8 cellular contexts compared by ENCODE assay signal in the genomic region with DNA sequence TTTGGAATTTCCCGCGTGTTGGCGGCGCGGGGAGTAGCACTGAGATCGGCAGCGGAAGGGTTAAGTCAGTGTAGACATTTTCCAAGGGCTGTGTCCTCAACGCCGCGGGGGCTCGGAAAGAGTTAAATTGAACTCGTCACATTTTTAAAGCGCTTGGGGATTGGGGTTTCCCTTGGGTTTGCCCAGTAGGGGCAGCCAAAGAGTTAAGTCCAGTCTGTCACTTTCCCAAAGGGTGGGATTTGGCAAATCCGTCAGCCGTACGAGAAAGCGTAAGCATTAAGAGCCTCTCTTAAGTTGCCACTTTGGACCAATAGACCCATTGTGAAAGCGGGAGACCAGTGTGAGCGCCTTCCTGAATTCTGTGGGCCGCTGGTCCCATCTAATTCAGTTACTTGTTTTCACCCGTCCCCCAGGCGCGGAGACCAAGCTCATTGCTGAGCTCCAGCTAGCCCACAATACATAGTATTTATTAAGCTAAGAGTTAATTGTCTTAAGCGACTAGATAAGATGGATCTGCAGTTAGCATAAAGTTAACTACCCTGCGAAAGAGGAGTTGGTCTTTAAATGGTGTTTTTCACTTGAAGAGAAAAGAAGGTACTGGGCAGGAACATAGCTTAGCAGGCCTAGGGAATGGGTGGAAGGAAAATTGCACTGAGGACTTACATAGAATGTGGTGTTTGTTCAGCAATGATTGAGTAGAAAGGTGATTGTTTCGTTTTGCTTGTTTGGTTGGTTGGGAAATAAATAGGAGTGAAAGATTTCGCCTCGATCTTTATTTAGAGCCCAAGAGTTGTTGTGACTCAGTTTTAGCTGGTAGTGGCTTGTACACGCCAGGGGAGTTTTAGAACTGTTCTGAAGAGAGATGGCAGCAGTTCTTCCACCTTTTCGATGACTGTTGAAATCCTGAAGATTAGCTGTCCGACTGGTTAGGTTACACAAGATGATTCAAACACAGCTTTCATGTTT. TPM values are rescaled to one million over a fixed set of nuclear protein-coding genes. Genes with fewer than 3 reads are reported as not detected.
DNase-seq lines count a peak whose midpoint lies in the region; ATAC-seq, FAIRE-seq and TF ChIP-seq lines count a peak whose summit lies in the region.

No MANE protein-coding gene starts in this region.

- H3K4me3 ChIP-seq in BE2C (ENCODE audit: low read depth, low read length) (peak overlapping the region; percentile 84), keratinocyte (ENCODE audit: control insufficient read depth in 2 of 3, extremely low read depth in 1 of 3, insufficient read depth in 2 of 3, low read depth in 1 of 3, low read length in 3 of 3) (peak overlapping the region; percentile 89 to 100 (median 91))

- H3K79me2 ChIP-seq in keratinocyte (ENCODE audit: control insufficient read depth, insufficient read depth, low read length): peaks cover 59% of the 10 kb centered on the region

- peak overlapping the region; percentile 93 for H3K4me2 ChIP-seq in keratinocyte (ENCODE audit: control insufficient read depth, extremely low read depth, insufficient read depth, low read depth, low read length)

- H3K36me3 ChIP-seq in BE2C: no peaks in the 10 kb centered on the region
- no peaks in the 10 kb centered on the region for H3K36me3 ChIP-seq in keratinocyte (ENCODE audit: control insufficient read depth in 2 of 2, extremely low read depth in 1 of 2, insufficient read depth in 2 of 2, low read length in 2 of 2)

- dilution Hi-C loops in keratinocyte (cut with MboI; ENCODE audit: extremely low pct_ligation_motif_present, low sequenced_read_pairs): no loop called here

- H3K9ac ChIP-seq in keratinocyte (ENCODE audit: control insufficient read depth, extremely low read depth, insufficient read depth, low read length): peak overlapping the region; percentile 99

- H3K9me1 ChIP-seq in keratinocyte (ENCODE audit: control insufficient read depth, extremely low read depth, insufficient read depth, low read length): no peaks in the 10 kb centered on the region

- TF ChIP-seq CTCF in BE2C (IDR thresholded peaks at IDR 0.05; ENCODE audit: low read depth, low read length): no peak
- TF ChIP-seq CTCF in keratinocyte (optimal IDR thresholded peaks at IDR 0.05 in 1 of 3, IDR thresholded peaks at IDR 0.05 in 1 of 3, conservative IDR thresholded peaks at IDR 0.05 in 1 of 3; ENCODE audit: extremely low read depth in 1 of 3, insufficient read depth in 2 of 3, low read length in 3 of 3): peak; percentile 10 to 27 (median 12)

- ATAC-seq in HG03460 (IDR thresholded peaks at IDR 0.05; ENCODE audit: unreplicated experiment): peak; percentile 21

- no peaks in the 10 kb centered on the region for H3K27me3 ChIP-seq in BE2C
- no peaks in the 10 kb centered on the region for H3K27me3 ChIP-seq in keratinocyte (ENCODE audit: control insufficient read depth, extremely low read depth, insufficient read depth, low read length)

- H2AFZ ChIP-seq in keratinocyte (ENCODE audit: control insufficient read depth, low read length): no peak overlapping the region

- FAIRE-seq in keratinocyte (lab: Jason Lieb, UNC): peak; percentile 87

- H3K4me1 ChIP-seq in BE2C (no peaks in the 10 kb centered on the region), keratinocyte (ENCODE audit: control insufficient read depth, extremely low read depth, insufficient read depth, low read length) (peaks cover 28% of the 10 kb centered on the region)

- DNase-seq in BE2C: no peak
- DNase-seq in GM19238 (ENCODE audit: insufficient read length, low spot score): peak; percentile 18
- DNase-seq in T-helper 9 cell: peak; percentile 19
- DNase-seq in cerebellar cortex (ENCODE audit: low spot score): peak; percentile 53
- peak; percentile 66 for DNase-seq in keratinocyte (ENCODE audit: low read depth, low spot score)
- DNase-seq in stimulated activated CD4-positive, alpha-beta T cell treated with anti-CD3 and anti-CD28 coated beads, Interleukin-15, amount 100 ng/mL, for 24 hours: peak; percentile 39
- DNase-seq in NCI-H774 (lab: John Stamatoyannopoulos, UW): no peak

- H4K20me1 ChIP-seq in keratinocyte (ENCODE audit: control insufficient read depth, extremely low read depth, insufficient read depth, low read length): peaks cover 7% of the 10 kb centered on the region

- H3K27ac ChIP-seq in keratinocyte (ENCODE audit: control insufficient read depth, insufficient read depth, low read length): peak overlapping the region; percentile 100

- no peaks in the 10 kb centered on the region for H3K9me3 ChIP-seq in BE2C
- H3K9me3 ChIP-seq in keratinocyte (ENCODE audit: control insufficient read depth, low read depth, low read length): no peaks in the 10 kb centered on the region

RNA-seq across cellular contexts. Expression of gene ARL8B, which starts 0.9 kb away (rescaled TPM):
- polyA plus RNA-seq in BE2C (2012; ENCODE audit: insufficient read depth, insufficient read length, low read depth): 29.3 TPM
- 56.1 to 102 TPM (median 64.4 TPM) in 3 replicates for polyA plus RNA-seq in keratinocyte
- 129 TPM for polyA plus RNA-seq in keratinocyte (2011; ENCODE audit: low read depth)
- polyA plus RNA-seq in keratinocyte (2011; cell fraction: cytosol; rRNA removed): 69.4 and 225 TPM in 2 replicates
- polyA plus RNA-seq in keratinocyte (2011; cell fraction: nucleus; rRNA removed): 94.8 and 101 TPM in 2 replicates
- 58.1 and 141 TPM in 2 replicates for polyA plus RNA-seq in keratinocyte (2012; ENCODE audit: low replicate concordance)
- polyA minus RNA-seq in keratinocyte: 11.1 to 56.3 TPM (median 21.1 TPM) in 3 replicates
- polyA minus RNA-seq in keratinocyte (2011; cell fraction: cytosol; rRNA and poly(A)+ RNA removed): 46.8 TPM
- 52.7 and 77.2 TPM in 2 replicates for polyA minus RNA-seq in keratinocyte (2011; cell fraction: nucleus; rRNA and poly(A)+ RNA removed)

Comparison
In these comparisons a context has a peak if more than half of its experiments do, and no peak if none do; other contexts are left out.
1. DNase-seq: peak in GM19238 (single experiment), T-helper 9 cell (single experiment), cerebellar cortex (single experiment), keratinocyte (single experiment) and stimulated activated CD4-positive, alpha-beta T cell treated with anti-CD3 and anti-CD28 coated beads, Interleukin-15, amount 100 ng/mL, for 24 hours (single experiment); none in BE2C (single experiment) and NCI-H774 (single experiment).